ENCODE assay signal across 8 cellular contexts in genomic region chr16:30430428-30430970, GRCh38.
DNase-seq lines count a peak whose midpoint lies in the region; ATAC-seq lines count a peak whose summit lies in the region.

No MANE protein-coding gene starts in this region.

- peaks cover 5% of the 10 kb centered on the region for H3K4me1 Mint-ChIP-seq in central memory CD8-positive, alpha-beta T cell
- H3K4me1 Mint-ChIP-seq in T-helper 2 cell treated with Interferon-gamma antibody and Interleukin-4, amounts not matched to agents 5 μg/mL and 100 μg/mL, for 36 hours (ENCODE audit: low read depth) = peaks cover 29% of the 10 kb centered on the region

- H3K36me3 Mint-ChIP-seq in central memory CD8-positive, alpha-beta T cell (ENCODE audit: insufficient read depth) = peaks cover 3% of the 10 kb centered on the region
- H3K36me3 Mint-ChIP-seq in T-helper 2 cell treated with Interferon-gamma antibody and Interleukin-4, amounts not matched to agents 5 μg/mL and 100 μg/mL, for 36 hours (ENCODE audit: low read depth) = peaks cover 14% of the 10 kb centered on the region

- peak overlapping the region; percentile 31 for H3K4me3 ChIP-seq in HUES6 (ENCODE audit: low read depth, low read length)
- peak overlapping the region; percentile 77 to 85 for H3K4me3 ChIP-seq in muscle layer of colon (ENCODE audit: low read depth in 1 of 2, low read length in 2 of 2)

- H3K27ac ChIP-seq in HUES6 (ENCODE audit: low read depth, low read length) (no peak overlapping the region), muscle layer of colon (ENCODE audit: low read depth, low read length) (peak overlapping the region; percentile 76)

- H3K9ac ChIP-seq in HUES6 (ENCODE audit: low read length) = no peak overlapping the region
- no peak overlapping the region for H3K9ac ChIP-seq in muscle layer of colon (ENCODE audit: low read length)

- H3K36me3 ChIP-seq in HUES6 (ENCODE audit: control insufficient read depth, insufficient read depth, low read length) (peaks cover 15% of the 10 kb centered on the region), muscle layer of colon (ENCODE audit: insufficient read depth, low read length) (peaks cover 9% of the 10 kb centered on the region)

- no peak overlapping the region for H3K4me3 Mint-ChIP-seq in central memory CD8-positive, alpha-beta T cell
- H3K4me3 Mint-ChIP-seq in T-helper 2 cell treated with Interferon-gamma antibody and Interleukin-4, amounts not matched to agents 5 μg/mL and 100 μg/mL, for 36 hours = no peak overlapping the region

- DNase-seq in NCI-H146 treated with DMSO at 0.1 percent for 48 hours (lab: John Stamatoyannopoulos, UW; ENCODE audit: unreplicated experiment) (peak; percentile 53), NCI-H146 (lab: John Stamatoyannopoulos, UW) (no peak), Kasumi-1 (lab: John Stamatoyannopoulos, UW) (no peak), middle frontal gyrus (ENCODE audit: extremely low spot score, low spot score) (no peak)
- no peak for DNase-seq in central memory CD8-positive, alpha-beta T cell (ENCODE audit: low spot score in 2 of 2)
- no peak for DNase-seq in T-helper 2 cell treated with Interferon-gamma antibody and Interleukin-4, amounts not matched to agents 5 μg/mL and 100 μg/mL, for 36 hours (ENCODE audit: low spot score)

- H3K27me3 Mint-ChIP-seq in central memory CD8-positive, alpha-beta T cell = no peaks in the 10 kb centered on the region
- no peaks in the 10 kb centered on the region for H3K27me3 Mint-ChIP-seq in T-helper 2 cell treated with Interferon-gamma antibody and Interleukin-4, amounts not matched to agents 5 μg/mL and 100 μg/mL, for 36 hours (ENCODE audit: low read depth)

- no peak overlapping the region for H3K27ac Mint-ChIP-seq in central memory CD8-positive, alpha-beta T cell (ENCODE audit: low read depth)
- H3K27ac Mint-ChIP-seq in T-helper 2 cell treated with Interferon-gamma antibody and Interleukin-4, amounts not matched to agents 5 μg/mL and 100 μg/mL, for 36 hours = no peak overlapping the region

- ATAC-seq in central memory CD8-positive, alpha-beta T cell (replicated peaks; ENCODE audit: extremely low read depth, poor library complexity, severe bottlenecking) = peak; percentile 1

- H3K9me3 ChIP-seq in HUES6 (ENCODE audit: control insufficient read depth, insufficient read depth, low read depth, low read length) (no peaks in the 10 kb centered on the region), muscle layer of colon (ENCODE audit: low read length) (no peaks in the 10 kb centered on the region)

- H3K9me3 Mint-ChIP-seq in central memory CD8-positive, alpha-beta T cell = no peaks in the 10 kb centered on the region
- no peaks in the 10 kb centered on the region for H3K9me3 Mint-ChIP-seq in T-helper 2 cell treated with Interferon-gamma antibody and Interleukin-4, amounts not matched to agents 5 μg/mL and 100 μg/mL, for 36 hours

- H3K27me3 ChIP-seq in HUES6 (ENCODE audit: control insufficient read depth, insufficient read depth, low read length) (no peaks in the 10 kb centered on the region), muscle layer of colon (ENCODE audit: control insufficient read depth in 1 of 2, insufficient read depth in 2 of 2, low read length in 2 of 2) (no peaks in the 10 kb centered on the region)

- H3K4me1 ChIP-seq in HUES6 (ENCODE audit: control insufficient read depth, insufficient read depth, low read length) = peaks cover 10% of the 10 kb centered on the region
- peaks cover 19% of the 10 kb centered on the region for H3K4me1 ChIP-seq in muscle layer of colon (ENCODE audit: insufficient read depth, low read length)
